In the genomic region with DNA sequence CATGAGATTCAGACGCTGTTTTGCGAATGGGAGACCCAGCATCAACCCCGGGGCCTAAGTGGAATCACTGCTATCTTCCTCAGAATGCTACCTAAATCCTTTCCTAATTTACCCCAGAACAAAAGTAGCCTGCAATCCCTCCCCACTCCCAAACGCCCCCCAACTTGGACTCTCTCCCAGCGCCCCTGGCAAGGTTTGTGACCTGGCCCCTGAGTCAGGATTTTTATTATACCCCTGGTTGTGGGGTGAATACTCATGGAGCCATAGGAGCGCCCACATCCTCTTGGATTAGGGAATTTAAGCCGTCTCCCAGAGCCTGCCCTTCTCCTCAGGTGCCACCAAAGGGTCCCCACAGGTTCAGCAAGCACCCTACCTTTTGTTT, we compare ENCODE assay signal across 8 cellular contexts. TPM values are rescaled to one million over a fixed set of nuclear protein-coding genes. Genes with fewer than 3 reads are reported as not detected.
DNase-seq lines count a peak whose midpoint lies in the region; ATAC-seq, FAIRE-seq and TF ChIP-seq lines count a peak whose summit lies in the region.

No MANE protein-coding gene starts in this region.

- H3K4me1 ChIP-seq in heart left ventricle (peaks cover 4 to 36% (median 23%) of the 10 kb centered on the region in 12 donors), GM12878 (ENCODE audit: control insufficient read depth, insufficient read depth, low read length) (peaks cover 17% of the 10 kb centered on the region), upper lobe of right lung (peaks cover 16% of the 10 kb centered on the region)

- peak overlapping the region; percentile 22 to 92 (median 72) for H3K4me3 ChIP-seq in heart left ventricle
- peak overlapping the region; percentile 84 for H3K4me3 ChIP-seq in GM12878
- peak overlapping the region; percentile 79 for H3K4me3 ChIP-seq in upper lobe of right lung

- H3K36me3 ChIP-seq in heart left ventricle (peaks cover 0 to 12% (median 0%) of the 10 kb centered on the region in 9 donors), GM12878 (ENCODE audit: control insufficient read depth in 2 of 2, insufficient read depth in 2 of 2, low read length in 1 of 2) (peaks cover 0 to 4% of the 10 kb centered on the region in 2 experiments; a peak in 1 of 4 replicates), upper lobe of right lung (no peaks in the 10 kb centered on the region)

- TSS peak; percentile 87 for BruUV-seq in GM12878 (replicated peaks; lab: Mats Ljungman, UMichigan)

- in situ Hi-C loops in GM12878 (cut with MboI): no loop called here

- FAIRE-seq in GM12878 (lab: Jason Lieb, UNC): no peak

- DNase-seq in heart left ventricle (peak in 1 of 5 donors; percentile 15), cardiac septum (ENCODE audit: low spot score) (no peak), GM12878 (ENCODE audit: low read depth, low spot score) (no peak), memory B cell (ENCODE audit: low spot score in 2 of 2) (no peak), upper lobe of right lung (no peak), NCI-H1694 treated with DMSO at 0.1 percent for 48 hours (lab: John Stamatoyannopoulos, UW) (no peak), cerebellum (ENCODE audit: low spot score) (no peak)

- 6 to 12% (median 9%) methylated on average over 7 of the region's 7 CpGs for WGBS in heart left ventricle, 4 donors
- WGBS in GM12878 (ENCODE audit: insufficient coverage, insufficient replicate concordance, low lambda C conversion rate, missing lambda C conversion rate): under 1% methylated on average over 7 of the region's 7 CpGs

- H3K9me3 ChIP-seq in heart left ventricle (no peaks in the 10 kb centered on the region), GM12878 (replicated peaks; ENCODE audit: control insufficient read depth, insufficient read depth, low read length) (no peaks in the 10 kb centered on the region), upper lobe of right lung (no peaks in the 10 kb centered on the region)

- peak overlapping the region; percentile 88 for H2AFZ ChIP-seq in GM12878 (ENCODE audit: control insufficient read depth, low read depth, low read length)

- H3K4me2 ChIP-seq in GM12878 (ENCODE audit: control insufficient read depth, insufficient read depth): peak overlapping the region; percentile 96

- TF ChIP-seq CTCF in heart left ventricle (IDR thresholded peaks at IDR 0.05): no peak
- TF ChIP-seq CTCF in GM12878 (IDR thresholded peaks at IDR 0.05 in 2 of 3, conservative IDR thresholded peaks at IDR 0.05 in 1 of 3; ENCODE audit: control insufficient read depth in 2 of 3, extremely low read depth in 1 of 3, insufficient read depth in 1 of 3, low read depth in 3 of 3, low read length in 3 of 3): no peak
- TF ChIP-seq CTCF in upper lobe of right lung (IDR thresholded peaks at IDR 0.05): no peak

- intact Hi-C loops in heart left ventricle (cut with DNase I) (loop anchor here in 2 of 10 donors (2.0 kb wide), 1 partner anchor 24 kb away; the partner anchor contains the start of gene ESYT1 (in 2 of the 2)), cardiac septum (cut with DNase I) (loop anchor here (2.0 kb wide), 1 partner anchor 24 kb away; the partner anchor contains the start of gene ESYT1), GM12878 (cut with micrococcal nuclease; ENCODE audit: unreplicated experiment) (loop anchor here (1.0 to 5.0 kb wide), 2 partner anchors 26 to 35 kb away; partner anchors contain the start of genes RPL41 and ZC3H10), upper lobe of right lung (cut with DNase I) (no loop called here)

- no peaks in the 10 kb centered on the region for H3K9me3 Mint-ChIP-seq in memory B cell

- no peaks in the 10 kb centered on the region for H4K20me1 ChIP-seq in GM12878 (ENCODE audit: control insufficient read depth, insufficient read depth)

- POLR2A ChIA-PET in GM12878 (lab: Charles Lee): no interaction called here

- peaks cover 15% of the 10 kb centered on the region for H3K4me1 Mint-ChIP-seq in memory B cell

- TF ChIP-seq EP300 in GM12878 (IDR thresholded peaks at IDR 0.05; ENCODE audit: borderline replicate concordance in 1 of 2, control insufficient read depth in 1 of 2, low read depth in 2 of 2, low read length in 2 of 2): no peak

- no peaks in the 10 kb centered on the region for H3K27me3 ChIP-seq in heart left ventricle
- H3K27me3 ChIP-seq in GM12878 (replicated peaks in 1 of 2; ENCODE audit: control insufficient read depth in 2 of 2, insufficient read depth in 2 of 2, low read length in 1 of 2): no peaks in the 10 kb centered on the region
- H3K27me3 ChIP-seq in upper lobe of right lung: no peaks in the 10 kb centered on the region

- H3K27ac ChIP-seq in heart left ventricle (peak overlapping the region in 10 of 12 donors; percentile 92 to 98 (median 94)), GM12878 (ENCODE audit: control insufficient read depth, insufficient read depth) (peak overlapping the region; percentile 61), upper lobe of right lung (peak overlapping the region; percentile 94)

- H3K27ac Mint-ChIP-seq in memory B cell: peak overlapping the region; percentile 83

- no peaks in the 10 kb centered on the region for H3K36me3 Mint-ChIP-seq in memory B cell

- peaks cover 24% of the 10 kb centered on the region for H3K79me2 ChIP-seq in GM12878 (ENCODE audit: control insufficient read depth, insufficient read depth, low read length)

- no peak for TF ChIP-seq RAD21 in GM12878 (IDR thresholded peaks at IDR 0.05; ENCODE audit: insufficient read depth, low read depth, low read length)

- CTCF ChIA-PET in GM12878 (lab: Yijun Ruan, JAX): no interaction called here

- H3K4me3 Mint-ChIP-seq in memory B cell: peak overlapping the region; percentile 96

- SMC1A ChIA-PET in GM12878 (lab: Charles Lee; ENCODE audit: uncharacterized antibody, unreplicated experiment): no interaction called here

- peak overlapping the region; percentile 95 for H3K9ac ChIP-seq in GM12878 (ENCODE audit: control insufficient read depth, insufficient read depth, low read length)

- no peak for TF ChIP-seq POLR2A in heart left ventricle (IDR thresholded peaks at IDR 0.05)
- TF ChIP-seq POLR2A in GM12878 (IDR thresholded peaks at IDR 0.05; ENCODE audit: low read depth, low read length): no peak

- RAD21 ChIA-PET in GM12878 (lab: Charles Lee; ENCODE audit: unreplicated experiment): no interaction called here

- H3K27me3 Mint-ChIP-seq in memory B cell: no peaks in the 10 kb centered on the region

- ATAC-seq in heart left ventricle (no peak), GM12878 (no peak), memory B cell (ENCODE audit: low read depth) (no peak), upper lobe of right lung (no peak), HG02981 (IDR thresholded peaks at IDR 0.05; ENCODE audit: unreplicated experiment) (no peak)

RNA-seq across cellular contexts. Expression of gene MYL6B, which starts 0.4 kb away (rescaled TPM):
- 10 to 100 TPM; 30.1 to 55.2 (median 41.1) TPM for total RNA-seq in heart left ventricle
- polyA plus RNA-seq in heart left ventricle: 10 to 100 TPM; 27.5 to 65.9 TPM
- total RNA-seq in cardiac septum: 37.6 TPM
- 27.5 and 28.3 TPM in 2 replicates for total RNA-seq in GM12878 (2013; cell fraction: nucleolus; rRNA removed)
- 79.1 and 83.8 TPM in 2 replicates for total RNA-seq in GM12878 (2014; rRNA removed)
- total RNA-seq in GM12878 (2014; rRNA removed; fragmentation: Illumina TruSeq; extraction: Trizol): 100 and 119 TPM in 2 replicates
- 110 and 117 TPM in 2 replicates for total RNA-seq in GM12878 (2021)
- 38.7 TPM for polyA plus RNA-seq in GM12878 (2011; ENCODE audit: low read depth)
- 62.6 and 88.4 TPM in 2 replicates for polyA plus RNA-seq in GM12878 (2011; rRNA removed)
- polyA plus RNA-seq in GM12878 (2011; cell fraction: cytosol; rRNA removed): 89.5 and 115 TPM in 2 replicates
- 58.6 and 60.8 TPM in 2 replicates for polyA plus RNA-seq in GM12878 (2011; cell fraction: nucleus; rRNA removed)
- polyA plus RNA-seq in GM12878 (2012): 86.7 and 121 TPM in 2 replicates
- polyA plus RNA-seq in GM12878 (2014; fragmentation: Illumina TruSeq; extraction: Trizol): 24.0 and 75.5 TPM in 2 replicates
- polyA plus RNA-seq in GM12878 (2014; fragmentation: Nextera tagmentation; extraction: Ambion mirVana): 100 to 1,000 TPM; 117 to 153 TPM
- polyA plus RNA-seq in GM12878 (2014; rRNA removed): 108 and 118 TPM in 2 replicates
- polyA plus RNA-seq in GM12878 (2016; fragmentation: Nextera tagmentation; extraction: Ambion mirVana): 100 to 1,000 TPM; 109 to 131 TPM
- 37.7 and 41.9 TPM in 2 replicates for polyA minus RNA-seq in GM12878 (2011; rRNA and poly(A)+ RNA removed)
- 12.2 and 14.5 TPM in 2 replicates for polyA minus RNA-seq in GM12878 (2011; cell fraction: cytosol; rRNA and poly(A)+ RNA removed)
- 10.8 and 14.4 TPM in 2 replicates for polyA minus RNA-seq in GM12878 (2011; cell fraction: nucleus; rRNA and poly(A)+ RNA removed)
- 19.5 TPM for total RNA-seq in upper lobe of right lung
- 39.5 TPM for total RNA-seq in cerebellum

RNA-seq across cellular contexts. Expression of gene MYL6, which starts 5.4 kb away (rescaled TPM):
- 100 to 1,000 TPM; 355 to 949 (median 613) TPM for total RNA-seq in heart left ventricle
- polyA plus RNA-seq in heart left ventricle: 1,000 to 10,000 TPM in 1 of 2 donors, 100 to 1,000 TPM in 1; 745 to 1,383 TPM
- 792 TPM for total RNA-seq in cardiac septum
- 108 and 118 TPM in 2 replicates for total RNA-seq in GM12878 (2013; cell fraction: nucleolus; rRNA removed)
- total RNA-seq in GM12878 (2014; rRNA removed): 1,128 and 1,250 TPM in 2 replicates
- 1,571 and 1,613 TPM in 2 replicates for total RNA-seq in GM12878 (2014; rRNA removed; fragmentation: Illumina TruSeq; extraction: Trizol)
- 1,000 and 1,003 TPM in 2 replicates for total RNA-seq in GM12878 (2021)
- 1,713 TPM for polyA plus RNA-seq in GM12878 (2011; ENCODE audit: low read depth)
- 2,085 and 2,088 TPM in 2 replicates for polyA plus RNA-seq in GM12878 (2011; rRNA removed)
- polyA plus RNA-seq in GM12878 (2011; cell fraction: cytosol; rRNA removed): 1,611 and 1,625 TPM in 2 replicates
- polyA plus RNA-seq in GM12878 (2011; cell fraction: nucleus; rRNA removed): 932 and 1,124 TPM in 2 replicates
- polyA plus RNA-seq in GM12878 (2012): 940 and 1,094 TPM in 2 replicates
- polyA plus RNA-seq in GM12878 (2014; fragmentation: Illumina TruSeq; extraction: Trizol): 1,228 and 1,402 TPM in 2 replicates
- polyA plus RNA-seq in GM12878 (2014; fragmentation: Nextera tagmentation; extraction: Ambion mirVana): 1,000 to 10,000 TPM; 3,206 to 4,116 TPM
- 1,169 and 1,187 TPM in 2 replicates for polyA plus RNA-seq in GM12878 (2014; rRNA removed)
- polyA plus RNA-seq in GM12878 (2016; fragmentation: Nextera tagmentation; extraction: Ambion mirVana): 1,000 to 10,000 TPM; 2,172 to 2,412 TPM
- 355 and 360 TPM in 2 replicates for polyA minus RNA-seq in GM12878 (2011; rRNA and poly(A)+ RNA removed)
- polyA minus RNA-seq in GM12878 (2011; cell fraction: cytosol; rRNA and poly(A)+ RNA removed): 115 and 135 TPM in 2 replicates
- polyA minus RNA-seq in GM12878 (2011; cell fraction: nucleus; rRNA and poly(A)+ RNA removed): 233 and 287 TPM in 2 replicates
- total RNA-seq in upper lobe of right lung: 1,254 TPM
- total RNA-seq in cerebellum: 332 TPM

RNA-seq across cellular contexts. Expression of gene ESYT1, which starts 24.7 kb away (rescaled TPM):
- 10 to 100 TPM; 26.8 to 81.1 (median 43.4) TPM for total RNA-seq in heart left ventricle
- polyA plus RNA-seq in heart left ventricle: 10 to 100 TPM; 17.0 to 67.3 TPM
- 36.2 TPM for total RNA-seq in cardiac septum
- 75.5 and 88.1 TPM in 2 replicates for total RNA-seq in GM12878 (2013; cell fraction: nucleolus; rRNA removed)
- total RNA-seq in GM12878 (2014; rRNA removed): 86.6 and 105 TPM in 2 replicates
- 47.5 and 49.9 TPM in 2 replicates for total RNA-seq in GM12878 (2014; rRNA removed; fragmentation: Illumina TruSeq; extraction: Trizol)
- 84.1 and 92.9 TPM in 2 replicates for total RNA-seq in GM12878 (2021)
- polyA plus RNA-seq in GM12878 (2011; ENCODE audit: low read depth): 45.0 TPM
- 35.8 and 84.4 TPM in 2 replicates for polyA plus RNA-seq in GM12878 (2011; rRNA removed)
- 74.3 and 108 TPM in 2 replicates for polyA plus RNA-seq in GM12878 (2011; cell fraction: cytosol; rRNA removed)
- polyA plus RNA-seq in GM12878 (2011; cell fraction: nucleus; rRNA removed): 130 and 135 TPM in 2 replicates
- 45.5 and 54.9 TPM in 2 replicates for polyA plus RNA-seq in GM12878 (2012)
- 61.3 and 120 TPM in 2 replicates for polyA plus RNA-seq in GM12878 (2014; fragmentation: Illumina TruSeq; extraction: Trizol)
- 10 to 100 TPM; 55.6 to 57.9 TPM for polyA plus RNA-seq in GM12878 (2014; fragmentation: Nextera tagmentation; extraction: Ambion mirVana)
- polyA plus RNA-seq in GM12878 (2014; rRNA removed): 58.2 and 70.6 TPM in 2 replicates
- 10 to 100 TPM; 89.7 to 96.6 TPM for polyA plus RNA-seq in GM12878 (2016; fragmentation: Nextera tagmentation; extraction: Ambion mirVana)
- polyA minus RNA-seq in GM12878 (2011; rRNA and poly(A)+ RNA removed): 94.9 and 103 TPM in 2 replicates
- 52.5 and 60.8 TPM in 2 replicates for polyA minus RNA-seq in GM12878 (2011; cell fraction: cytosol; rRNA and poly(A)+ RNA removed)
- 45.0 and 55.4 TPM in 2 replicates for polyA minus RNA-seq in GM12878 (2011; cell fraction: nucleus; rRNA and poly(A)+ RNA removed)
- 101 TPM for total RNA-seq in upper lobe of right lung
- total RNA-seq in cerebellum: 32.2 TPM

RNA-seq across cellular contexts. Expression of gene ZC3H10, which starts 34.7 kb away (rescaled TPM):
- 1 to 10 TPM; 2.7 to 6.4 (median 4.9) TPM for total RNA-seq in heart left ventricle
- 1 to 10 TPM; 3.5 to 3.9 TPM for polyA plus RNA-seq in heart left ventricle
- total RNA-seq in cardiac septum: 6.0 TPM
- total RNA-seq in GM12878 (2013; cell fraction: nucleolus; rRNA removed): 17.6 and 18.6 TPM in 2 replicates
- 4.2 and 4.4 TPM in 2 replicates for total RNA-seq in GM12878 (2014; rRNA removed)
- total RNA-seq in GM12878 (2014; rRNA removed; fragmentation: Illumina TruSeq; extraction: Trizol): 4.3 TPM in 2 replicates
- 6.4 and 7.0 TPM in 2 replicates for total RNA-seq in GM12878 (2021)
- 0.56 TPM for polyA plus RNA-seq in GM12878 (2011; ENCODE audit: low read depth)
- polyA plus RNA-seq in GM12878 (2011; rRNA removed): 1.3 and 1.8 TPM in 2 replicates
- polyA plus RNA-seq in GM12878 (2011; cell fraction: cytosol; rRNA removed): 1.3 and 1.7 TPM in 2 replicates
- polyA plus RNA-seq in GM12878 (2011; cell fraction: nucleus; rRNA removed): 4.7 and 5.0 TPM in 2 replicates
- polyA plus RNA-seq in GM12878 (2012): 0.89 and 1.4 TPM in 2 replicates
- polyA plus RNA-seq in GM12878 (2014; fragmentation: Illumina TruSeq; extraction: Trizol): 1.8 and 2.6 TPM in 2 replicates
- under 1 TPM; 0.56 to 0.75 TPM for polyA plus RNA-seq in GM12878 (2014; fragmentation: Nextera tagmentation; extraction: Ambion mirVana)
- 3.2 and 4.0 TPM in 2 replicates for polyA plus RNA-seq in GM12878 (2014; rRNA removed)
- polyA plus RNA-seq in GM12878 (2016; fragmentation: Nextera tagmentation; extraction: Ambion mirVana): 1 to 10 TPM; 3.3 to 4.2 TPM
- polyA minus RNA-seq in GM12878 (2011; rRNA and poly(A)+ RNA removed): 11.3 and 12.2 TPM in 2 replicates
- 2.3 and 2.7 TPM in 2 replicates for polyA minus RNA-seq in GM12878 (2011; cell fraction: cytosol; rRNA and poly(A)+ RNA removed)
- 19.3 and 28.1 TPM in 2 replicates for polyA minus RNA-seq in GM12878 (2011; cell fraction: nucleus; rRNA and poly(A)+ RNA removed)
- total RNA-seq in upper lobe of right lung: 8.4 TPM
- 9.4 TPM for total RNA-seq in cerebellum

RNA-seq across cellular contexts. Expression of gene RPL41, which starts 36.3 kb away (rescaled TPM):
- total RNA-seq in heart left ventricle (1,000 to 10,000 TPM in 8 of 9 donors, 100 to 1,000 TPM in 1; 533 to 2,381 (median 1,999) TPM), cardiac septum (1,517 TPM), GM12878 (2014; rRNA removed) (6,008 and 6,605 TPM in 2 replicates), GM12878 (2014; rRNA removed; fragmentation: Illumina TruSeq; extraction: Trizol) (7,047 and 7,337 TPM in 2 replicates), GM12878 (2021) (5,267 and 5,474 TPM in 2 replicates), upper lobe of right lung (2,726 TPM), cerebellum (763 TPM)
- polyA plus RNA-seq in heart left ventricle (1,000 to 10,000 TPM in 1 of 2 donors, 100 to 1,000 TPM in 1; 752 to 4,466 TPM), GM12878 (2011; rRNA removed) (14,787 and 15,000 TPM in 2 replicates), GM12878 (2014; fragmentation: Illumina TruSeq; extraction: Trizol) (9,589 and 10,255 TPM in 2 replicates), GM12878 (2014; fragmentation: Nextera tagmentation; extraction: Ambion mirVana) (over 10,000 TPM; 18,805 to 19,112 TPM), GM12878 (2014; rRNA removed) (7,850 and 8,961 TPM in 2 replicates), GM12878 (2016; fragmentation: Nextera tagmentation; extraction: Ambion mirVana) (1,000 to 10,000 TPM; 4,144 to 4,477 TPM)
- 334 and 462 TPM in 2 replicates for total RNA-seq in GM12878 (2013; cell fraction: nucleolus; rRNA removed)
- polyA plus RNA-seq in GM12878 (2011; ENCODE audit: low read depth): 10,100 TPM
- polyA plus RNA-seq in GM12878 (2011; cell fraction: cytosol; rRNA removed): 17,621 and 20,103 TPM in 2 replicates
- polyA plus RNA-seq in GM12878 (2011; cell fraction: nucleus; rRNA removed): 5,313 and 5,539 TPM in 2 replicates
- polyA plus RNA-seq in GM12878 (2012): 10,955 and 14,767 TPM in 2 replicates
- 2,516 and 2,593 TPM in 2 replicates for polyA minus RNA-seq in GM12878 (2011; rRNA and poly(A)+ RNA removed)
- polyA minus RNA-seq in GM12878 (2011; cell fraction: cytosol; rRNA and poly(A)+ RNA removed): 1,044 and 1,084 TPM in 2 replicates
- polyA minus RNA-seq in GM12878 (2011; cell fraction: nucleus; rRNA and poly(A)+ RNA removed): 306 and 308 TPM in 2 replicates
